17 cellular contexts compared by ENCODE assay signal in the genomic region with DNA sequence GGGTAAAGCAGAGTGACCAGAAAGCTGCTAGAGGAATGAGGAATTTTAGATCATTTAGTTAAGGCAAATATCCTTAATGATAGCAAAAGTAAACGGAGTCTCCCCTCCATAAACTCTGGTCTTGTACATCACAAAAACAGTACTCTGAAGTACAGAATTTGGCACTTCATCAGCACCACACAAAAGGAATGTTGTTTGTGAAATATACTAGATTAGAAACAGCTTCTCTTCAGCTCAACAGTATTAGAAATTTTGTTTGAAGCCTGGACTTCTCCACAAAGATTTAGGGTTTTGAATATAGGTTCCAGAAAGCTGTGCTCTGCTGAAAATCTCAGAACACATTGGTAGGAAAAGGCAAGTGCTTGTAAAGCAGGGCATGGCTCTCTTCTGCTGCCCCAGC.
A peak's percentile ranks its signal among the peaks of the same experiment; 100 is the strongest.
DNase-seq lines count a peak whose midpoint lies in the region; ATAC-seq, FAIRE-seq and TF ChIP-seq lines count a peak whose summit lies in the region.
"Had no signal": no experiment of that assay in that cellular context is flagged by ENCODE, and none has a peak within 500 bp of the region (broad histone marks: within the 10 kb centered on the region; RNA-seq: fewer than 3 reads in every experiment).

No MANE protein-coding gene starts in this region.

- no peak for TF ChIP-seq EP300 in tibial nerve (IDR thresholded peaks at IDR 0.05)

- H3K27ac Mint-ChIP-seq in effector memory CD8-positive, alpha-beta T cell: no peak overlapping the region
- H3K27ac Mint-ChIP-seq: GM23338 had no signal

- no peaks in the 10 kb centered on the region for H3K9me3 ChIP-seq in tibial nerve
- H3K9me3 ChIP-seq in small intestine (ENCODE audit: control insufficient read depth, low read depth): no peaks in the 10 kb centered on the region
- H3K9me3 ChIP-seq: BLaER1 had no signal

- H3K36me3 Mint-ChIP-seq in effector memory CD8-positive, alpha-beta T cell (ENCODE audit: insufficient read depth): no peaks in the 10 kb centered on the region

- 27 to 42% methylated on average over 1 of the region's 1 CpG for WGBS in tibial nerve, 2 donors
- 30 to 35% (median 33%) methylated on average over 1 of the region's 1 CpG for WGBS in small intestine, 3 donors

- no peaks in the 10 kb centered on the region for H3K4me1 ChIP-seq in tibial nerve
- H3K4me1 ChIP-seq in small intestine (ENCODE audit: control insufficient read depth in 2 of 2, insufficient read depth in 1 of 2, low read depth in 1 of 2, low read length in 1 of 2): no peaks in the 10 kb centered on the region
- H3K4me1 ChIP-seq: BLaER1 had no signal

- FAIRE-seq in small intestine (lab: Jason Lieb, UNC): no peak
- FAIRE-seq: GM12878, HTR-8/SVneo, K562 had no signal

- H3K27ac ChIP-seq in tibial nerve (peak overlapping the region in 3 of 4 donors; percentile 1 to 77 (median 40)), small intestine (ENCODE audit: low read depth in 1 of 2, low read length in 1 of 2) (no peak overlapping the region)
- H3K27ac ChIP-seq: BLaER1, SK-N-MC had no signal

- peak; percentile 26 for DNase-seq in HCEC 1CT
- DNase-seq in choroid plexus epithelial cell (ENCODE audit: low read depth): peak; percentile 53
- peak; percentile 21 for DNase-seq in fibroblast of villous mesenchyme (ENCODE audit: low read depth)
- no peak for DNase-seq in tibial nerve (ENCODE audit: low spot score in 2 of 2)
- DNase-seq in effector memory CD8-positive, alpha-beta T cell: no peak
- no peak for DNase-seq in small intestine
- no peak for DNase-seq in HuH-7.5 (ENCODE audit: low spot score)
- DNase-seq: NCI-H1092, NCI-H69 had no signal

- H3K27me3 ChIP-seq in tibial nerve (no peaks in the 10 kb centered on the region), small intestine (ENCODE audit: control insufficient read depth in 2 of 2, insufficient read depth in 2 of 2, low read length in 2 of 2) (no peaks in the 10 kb centered on the region)
- H3K27me3 ChIP-seq: BLaER1 had no signal

- peaks cover 2 to 7% of the 10 kb centered on the region in 2 donors for H3K9me3 Mint-ChIP-seq in effector memory CD8-positive, alpha-beta T cell
- H3K9me3 Mint-ChIP-seq: GM23338 had no signal

- H3K27me3 Mint-ChIP-seq in effector memory CD8-positive, alpha-beta T cell: no peaks in the 10 kb centered on the region

- TF ChIP-seq POLR2A in tibial nerve (IDR thresholded peaks at IDR 0.05): no peak
- TF ChIP-seq POLR2A in GM18505 (IDR thresholded peaks at IDR 0.05; ENCODE audit: borderline replicate concordance, extremely low read depth, insufficient read depth, insufficient read length): no peak

- H3K4me1 Mint-ChIP-seq in effector memory CD8-positive, alpha-beta T cell (ENCODE audit: low read depth in 2 of 2): no peaks in the 10 kb centered on the region
- H3K4me1 Mint-ChIP-seq: GM23338 had no signal

- no peaks in the 10 kb centered on the region for H3K36me3 ChIP-seq in tibial nerve
- no peaks in the 10 kb centered on the region for H3K36me3 ChIP-seq in small intestine (ENCODE audit: control insufficient read depth in 2 of 2, insufficient read depth in 2 of 2, low read length in 2 of 2)
- H3K36me3 ChIP-seq: BLaER1 had no signal

- TF ChIP-seq CTCF in choroid plexus epithelial cell (conservative IDR thresholded peaks at IDR 0.05; ENCODE audit: low read depth, low read length): no peak
- no peak for TF ChIP-seq CTCF in fibroblast of villous mesenchyme (IDR thresholded peaks at IDR 0.05; ENCODE audit: insufficient read depth, low read depth, low read length)
- TF ChIP-seq CTCF in tibial nerve (IDR thresholded peaks at IDR 0.05): no peak

- H3K4me3 Mint-ChIP-seq in effector memory CD8-positive, alpha-beta T cell: no peak overlapping the region
- H3K4me3 Mint-ChIP-seq: GM23338 had no signal

- H3K4me3 ChIP-seq in choroid plexus epithelial cell (ENCODE audit: low read depth, low read length) (no peak overlapping the region), fibroblast of villous mesenchyme (ENCODE audit: low read depth, low read length) (no peak overlapping the region), tibial nerve (no peak overlapping the region), small intestine (ENCODE audit: low read depth in 1 of 2, low read length in 2 of 2) (no peak overlapping the region)
- H3K4me3 ChIP-seq: BLaER1, GM12878, GM23338, K562, SK-N-MC had no signal

- ATAC-seq in effector memory CD8-positive, alpha-beta T cell (replicated peaks): no peak
- ATAC-seq in GM18505 (IDR thresholded peaks at IDR 0.05; ENCODE audit: unreplicated experiment): no peak
- ATAC-seq: GM12878, GM23338, K562, Right ventricle myocardium inferior had no signal

Comparison
In these comparisons a context has a peak if more than half of its experiments do, and no peak if none do; other contexts are left out.
1. DNase-seq: peak in HCEC 1CT (single experiment), choroid plexus epithelial cell (single experiment) and fibroblast of villous mesenchyme (single experiment); none in tibial nerve (0 of 2), effector memory CD8-positive, alpha-beta T cell (0 of 3), small intestine (single experiment) and HuH-7.5 (single experiment).
2. H3K27ac ChIP-seq: peak in tibial nerve (3 of 4); none in small intestine (0 of 2).